ENCODE assay signal across 27 cellular contexts in genomic region chrX:89124985-89125384, GRCh38.
"Had no signal": no experiment of that assay in that cellular context is flagged by ENCODE, and none has a peak within 500 bp of the region (broad histone marks: within the 10 kb centered on the region; RNA-seq: fewer than 3 reads in every experiment).

No MANE protein-coding gene starts in this region.

- H3K9me3 Mint-ChIP-seq: stimulated activated naive CD8-positive, alpha-beta T cell treated with anti-CD3 and anti-CD28 coated beads, Interleukin-15, amount 100 ng/mL, for 72 hours had no signal

- ATAC-seq: stimulated activated effector memory CD8-positive, alpha-beta T cell treated with anti-CD3 and anti-CD28 coated beads, Interleukin-12 subunit alpha, Interleukin-12 subunit beta, amount 100 ng/mL, for 72 hours; stimulated activated memory B cell treated with anti-CD40 and anti-IgM and Interleukin-4, amounts not matched to agents 10 μg/mL and 1 μg/mL and 100 μg/mL, for 72 hours; stimulated activated naive B cell treated with anti-CD40 and anti-IgM and Interleukin-4, amounts not matched to agents 10 μg/mL and 1 μg/mL and 100 μg/mL, for 72 hours; stimulated activated naive CD8-positive, alpha-beta T cell treated with anti-CD3 and anti-CD28 coated beads, Interleukin-15, amount 100 ng/mL, for 72 hours; stimulated activated naive CD8-positive, alpha-beta T cell treated with anti-CD3 and anti-CD28 coated beads, Interleukin-15, Interleukin-2, amounts not matched to agents 100 U/mL and 50 U/mL, for 24 hours; upper lobe of right lung had no signal

- H3K27ac ChIP-seq: stomach, suprapubic skin, testis, thoracic aorta, thyroid gland, tibial artery, tibial nerve, transverse colon, upper lobe of left lung, upper lobe of right lung, uterus, vagina had no signal

- H3K4me3 ChIP-seq: stomach, suprapubic skin, testis, thoracic aorta, thyroid gland, tibial artery, tibial nerve, transverse colon, upper lobe of left lung, upper lobe of right lung, uterus, vagina had no signal

- H3K4me3 Mint-ChIP-seq: stimulated activated effector memory CD8-positive, alpha-beta T cell treated with anti-CD3 and anti-CD28 coated beads, Interleukin-12 subunit alpha, Interleukin-12 subunit beta, amount 100 ng/mL, for 72 hours; stimulated activated memory B cell treated with anti-CD40 and anti-IgM and Interleukin-4, amounts not matched to agents 10 μg/mL and 1 μg/mL and 100 μg/mL, for 72 hours; stimulated activated naive B cell treated with anti-CD40 and anti-IgM and Interleukin-4, amounts not matched to agents 10 μg/mL and 1 μg/mL and 100 μg/mL, for 72 hours; stimulated activated naive CD8-positive, alpha-beta T cell treated with anti-CD3 and anti-CD28 coated beads, Interleukin-15, amount 100 ng/mL, for 72 hours; stimulated activated naive CD8-positive, alpha-beta T cell treated with anti-CD3 and anti-CD28 coated beads, Interleukin-15, Interleukin-2, amounts not matched to agents 100 ng/mL and 50 ng/mL, for 24 hours had no signal

- H3K36me3 ChIP-seq: stomach, suprapubic skin, thoracic aorta, thyroid gland, tibial artery, tibial nerve, transverse colon, upper lobe of left lung, upper lobe of right lung, uterus, vagina had no signal

- H3K27me3 Mint-ChIP-seq: stimulated activated memory B cell treated with anti-CD40 and anti-IgM and Interleukin-4, amounts not matched to agents 10 μg/mL and 1 μg/mL and 100 μg/mL, for 72 hours; stimulated activated naive B cell treated with anti-CD40 and anti-IgM and Interleukin-4, amounts not matched to agents 10 μg/mL and 1 μg/mL and 100 μg/mL, for 72 hours; stimulated activated naive CD8-positive, alpha-beta T cell treated with anti-CD3 and anti-CD28 coated beads, Interleukin-15, amount 100 ng/mL, for 72 hours; stimulated activated naive CD8-positive, alpha-beta T cell treated with anti-CD3 and anti-CD28 coated beads, Interleukin-15, Interleukin-2, amounts not matched to agents 100 ng/mL and 50 ng/mL, for 24 hours had no signal

- H3K4me1 ChIP-seq: stomach, suprapubic skin, testis, thyroid gland, tibial artery, tibial nerve, transverse colon, upper lobe of left lung, upper lobe of right lung, uterus, vagina had no signal

- DNase-seq: stimulated activated CD4-positive, alpha-beta T cell treated with anti-CD3 and anti-CD28 coated beads, Interleukin-2, amount 100 ng/mL, for 48 hours; stimulated activated CD4-positive, alpha-beta T cell treated with anti-CD3 and anti-CD28 coated beads, Interleukin-4, amount 100 ng/mL, for 1 hour; stimulated activated CD4-positive, alpha-beta T cell treated with anti-CD3 and anti-CD28 coated beads, Interleukin-4, amount 100 ng/mL, for 24 hours; stimulated activated CD4-positive, alpha-beta T cell treated with anti-CD3 and anti-CD28 coated beads, Interleukin-4, amount 100 ng/mL, for 4 hours; stimulated activated CD8-positive, alpha-beta memory T cell treated with anti-CD3 and anti-CD28 coated beads, Interleukin-4, amount 100 ng/mL, for 48 hours; stimulated activated naive B cell treated with anti-CD40 and anti-IgM and Interleukin-4, amounts not matched to agents 10 μg/mL and 1 μg/mL and 100 μg/mL, for 72 hours; stimulated activated naive CD4-positive, alpha-beta T cell; stimulated activated naive CD4-positive, alpha-beta T cell treated with Interleukin-2 at 50 U/mL for 16 hours; stimulated activated naive CD8-positive, alpha-beta T cell treated with anti-CD3 and anti-CD28 coated beads, Interleukin-15, amount 100 ng/mL, for 72 hours; stimulated activated naive CD8-positive, alpha-beta T cell treated with anti-CD3 and anti-CD28 coated beads, Interleukin-15, Interleukin-2, amounts not matched to agents 100 U/mL and 50 U/mL, for 24 hours; stomach; substantia nigra; testis; thyroid gland; tibial artery; transverse colon; trophoblast cell; upper lobe of left lung; upper lobe of right lung; uterus had no signal

- H3K27ac Mint-ChIP-seq: stimulated activated effector memory CD8-positive, alpha-beta T cell treated with anti-CD3 and anti-CD28 coated beads, Interleukin-12 subunit alpha, Interleukin-12 subunit beta, amount 100 ng/mL, for 72 hours; stimulated activated memory B cell treated with anti-CD40 and anti-IgM and Interleukin-4, amounts not matched to agents 10 μg/mL and 1 μg/mL and 100 μg/mL, for 72 hours; stimulated activated naive B cell treated with anti-CD40 and anti-IgM and Interleukin-4, amounts not matched to agents 10 μg/mL and 1 μg/mL and 100 μg/mL, for 72 hours; stimulated activated naive CD8-positive, alpha-beta T cell treated with anti-CD3 and anti-CD28 coated beads, Interleukin-15, amount 100 ng/mL, for 72 hours; stimulated activated naive CD8-positive, alpha-beta T cell treated with anti-CD3 and anti-CD28 coated beads, Interleukin-15, Interleukin-2, amounts not matched to agents 100 ng/mL and 50 ng/mL, for 24 hours had no signal

- H3K4me1 Mint-ChIP-seq: stimulated activated effector memory CD8-positive, alpha-beta T cell treated with anti-CD3 and anti-CD28 coated beads, Interleukin-12 subunit alpha, Interleukin-12 subunit beta, amount 100 ng/mL, for 72 hours; stimulated activated memory B cell treated with anti-CD40 and anti-IgM and Interleukin-4, amounts not matched to agents 10 μg/mL and 1 μg/mL and 100 μg/mL, for 72 hours; stimulated activated naive B cell treated with anti-CD40 and anti-IgM and Interleukin-4, amounts not matched to agents 10 μg/mL and 1 μg/mL and 100 μg/mL, for 72 hours; stimulated activated naive CD8-positive, alpha-beta T cell treated with anti-CD3 and anti-CD28 coated beads, Interleukin-15, amount 100 ng/mL, for 72 hours had no signal

- H3K36me3 Mint-ChIP-seq: stimulated activated effector memory CD8-positive, alpha-beta T cell treated with anti-CD3 and anti-CD28 coated beads, Interleukin-12 subunit alpha, Interleukin-12 subunit beta, amount 100 ng/mL, for 72 hours; stimulated activated memory B cell treated with anti-CD40 and anti-IgM and Interleukin-4, amounts not matched to agents 10 μg/mL and 1 μg/mL and 100 μg/mL, for 72 hours; stimulated activated naive B cell treated with anti-CD40 and anti-IgM and Interleukin-4, amounts not matched to agents 10 μg/mL and 1 μg/mL and 100 μg/mL, for 72 hours had no signal

- H3K9me3 ChIP-seq: suprapubic skin, testis, thoracic aorta, thyroid gland, tibial artery, tibial nerve, transverse colon, upper lobe of left lung, upper lobe of right lung, uterus, vagina had no signal
